20 cellular contexts compared by ENCODE assay signal in the genomic region with DNA sequence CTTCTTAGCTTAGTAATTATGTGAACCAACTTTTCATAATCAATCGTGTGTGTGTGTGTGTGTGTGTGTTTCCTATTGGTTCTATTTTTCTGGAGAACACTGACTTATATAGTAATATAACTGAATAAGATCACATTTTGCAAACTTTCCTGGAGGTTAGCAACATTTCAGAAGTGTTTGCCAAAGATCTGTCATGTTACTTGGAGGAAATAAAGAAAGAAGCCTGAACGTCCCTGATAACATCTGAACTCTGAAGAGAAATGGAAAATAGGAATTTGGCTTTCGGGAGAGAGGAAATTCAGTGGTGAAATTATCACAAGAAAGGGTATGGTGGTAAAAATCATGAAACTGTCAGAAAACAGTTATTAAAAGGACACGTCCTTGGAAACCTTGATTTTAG.
DNase-seq lines count a peak whose midpoint lies in the region; ATAC-seq and TF ChIP-seq lines count a peak whose summit lies in the region.
"Had no signal": no experiment of that assay in that cellular context is flagged by ENCODE, and none has a peak within 500 bp of the region (broad histone marks: within the 10 kb centered on the region; RNA-seq: fewer than 3 reads in every experiment).

No MANE protein-coding gene starts in this region.

- no peaks in the 10 kb centered on the region for H4K20me1 ChIP-seq in SK-N-SH (ENCODE audit: insufficient read depth)
- H4K20me1 ChIP-seq: BLaER1 treated with 17β-estradiol and CSF1 and Interleukin-3, amounts not matched to agents 10 nM and 100 nM had no signal

- H2AFZ ChIP-seq in SK-N-SH (ENCODE audit: low read depth): no peak overlapping the region

- H3K36me3 ChIP-seq in A673 (ENCODE audit: insufficient read depth, low read length, poor library complexity, severe bottlenecking): no peaks in the 10 kb centered on the region
- H3K36me3 ChIP-seq in SK-N-SH (replicated peaks in 1 of 2; ENCODE audit: control insufficient read depth in 1 of 2, insufficient read depth in 2 of 2, low read length in 1 of 2): no peaks in the 10 kb centered on the region
- no peaks in the 10 kb centered on the region for H3K36me3 ChIP-seq in tibial artery
- H3K36me3 ChIP-seq: BLaER1 treated with 17β-estradiol and CSF1 and Interleukin-3, amounts not matched to agents 10 nM and 100 nM had no signal

- H3K4me1 Mint-ChIP-seq in mesothelial cell of epicardium: peaks cover 12% of the 10 kb centered on the region
- H3K4me1 Mint-ChIP-seq: B cell had no signal

- BruUV-seq in A673 (replicated peaks; lab: Mats Ljungman, UMichigan): no TSS peak

- POLR2A ChIA-PET in A673 (lab: Charles Lee; ENCODE audit: low non-redundant PET) (no interaction called here), SK-N-SH (lab: Yijun Ruan, JAX) (no interaction called here)

- H3K4me2 ChIP-seq in SK-N-SH: no peak overlapping the region
- H3K4me2 ChIP-seq: A549; BLaER1 treated with 17β-estradiol and CSF1 and Interleukin-3, amounts not matched to agents 10 nM and 100 nM had no signal

- H3K4me3 Mint-ChIP-seq in mesothelial cell of epicardium: no peak overlapping the region
- H3K4me3 Mint-ChIP-seq: B cell; CD8-positive, alpha-beta T cell; H9 had no signal

- H3K27me3 ChIP-seq in A673 (replicated peaks; ENCODE audit: insufficient read depth, low read depth, low read length, poor library complexity) (no peaks in the 10 kb centered on the region), SK-N-SH (ENCODE audit: insufficient read depth) (no peaks in the 10 kb centered on the region), tibial artery (no peaks in the 10 kb centered on the region)
- H3K27me3 ChIP-seq: BLaER1 treated with 17β-estradiol and CSF1 and Interleukin-3, amounts not matched to agents 10 nM and 100 nM had no signal

- peaks cover 44% of the 10 kb centered on the region for H3K9me3 Mint-ChIP-seq in mesothelial cell of epicardium

- no peaks in the 10 kb centered on the region for H3K79me2 ChIP-seq in SK-N-SH (ENCODE audit: insufficient read depth)

- peak overlapping the region; percentile 8 for H3K27ac Mint-ChIP-seq in mesothelial cell of epicardium
- H3K27ac Mint-ChIP-seq: B cell; CD8-positive, alpha-beta T cell had no signal

- TF ChIP-seq CTCF in A673 (conservative IDR thresholded peaks at IDR 0.05; ENCODE audit: low read depth, low read length) (no peak), SK-N-SH (IDR thresholded peaks at IDR 0.05) (no peak), mesothelial cell of epicardium (IDR thresholded peaks at IDR 0.05; ENCODE audit: unreplicated experiment) (no peak), tibial artery (IDR thresholded peaks at IDR 0.05) (no peak)

- H3K9ac ChIP-seq in SK-N-SH: no peak overlapping the region
- H3K9ac ChIP-seq: BLaER1 treated with 17β-estradiol and CSF1 and Interleukin-3, amounts not matched to agents 10 nM and 100 nM had no signal

- no peaks in the 10 kb centered on the region for H3F3A ChIP-seq in SK-N-SH (replicated peaks; ENCODE audit: insufficient read depth)

- intact Hi-C loops in A673 (cut with micrococcal nuclease; ENCODE audit: unreplicated experiment): loop anchor here (10.0 kb wide), 1 partner anchor 121 kb away; no protein-coding TSS in a partner anchor
- intact Hi-C loops in tibial artery (cut with DNase I; ENCODE audit: low total_unique reads): no loop called here

- no peak for ATAC-seq in HG03378 (IDR thresholded peaks at IDR 0.05; ENCODE audit: unreplicated experiment)
- ATAC-seq: A549; CD8-positive, alpha-beta T cell; GM12878 had no signal

- TF ChIP-seq EP300 in SK-N-SH (IDR thresholded peaks at IDR 0.05; ENCODE audit: borderline replicate concordance in 1 of 2, low read depth in 1 of 2, low read length in 1 of 2): no peak

- H3K4me1 ChIP-seq in A673 (ENCODE audit: insufficient read depth, low read length, poor library complexity, severe bottlenecking) (peaks cover 17% of the 10 kb centered on the region), SK-N-SH (ENCODE audit: control insufficient read depth in 1 of 2, insufficient read depth in 2 of 2, low read depth in 1 of 2, low read length in 1 of 2) (no peaks in the 10 kb centered on the region; a peak in 1 of 4 replicates), tibial artery (no peaks in the 10 kb centered on the region)
- H3K4me1 ChIP-seq: A549; BLaER1 treated with 17β-estradiol and CSF1 and Interleukin-3, amounts not matched to agents 10 nM and 100 nM had no signal

- CTCF ChIA-PET in A673 (lab: Charles Lee): no interaction called here
- CTCF ChIA-PET in SK-N-SH (lab: Yijun Ruan, JAX): interaction anchor here (1.6 kb wide), 1 partner anchor 13 kb away, joined by 3 read pairs; no protein-coding TSS in a partner anchor

- peak overlapping the region; percentile 78 for H3K27ac ChIP-seq in A673 (ENCODE audit: low read depth, low read length, poor library complexity, severe bottlenecking)
- H3K27ac ChIP-seq in SK-N-SH (ENCODE audit: low read depth in 2 of 2, low read length in 1 of 2): no peak overlapping the region
- H3K27ac ChIP-seq in tibial artery: no peak overlapping the region
- H3K27ac ChIP-seq: 22Rv1; A549; BLaER1 treated with 17β-estradiol and CSF1 and Interleukin-3, amounts not matched to agents 10 nM and 100 nM; HL-60 had no signal

- peaks cover 2% of the 10 kb centered on the region for H3K36me3 Mint-ChIP-seq in mesothelial cell of epicardium
- H3K36me3 Mint-ChIP-seq: CD8-positive, alpha-beta T cell had no signal

- H3K9me2 ChIP-seq in SK-N-SH: no peaks in the 10 kb centered on the region

- in situ Hi-C loops in ACHN (cut with HindIII; ENCODE audit: low pct_ligation_motif_present, low pct_unique_long_range_greater_than_20kb, low sequenced_read_pairs): no loop called here

- H3K27me3 Mint-ChIP-seq in mesothelial cell of epicardium (ENCODE audit: low read depth): no peaks in the 10 kb centered on the region
- H3K27me3 Mint-ChIP-seq: B cell had no signal

- H3K9me3 ChIP-seq in A673 (ENCODE audit: low read depth, low read length, poor library complexity, severe bottlenecking) (peaks cover 22% of the 10 kb centered on the region), SK-N-SH (0 out of 2 replicates have a peak, but pooled peaks cover 3% of the 10 kb centered on the region), tibial artery (peaks cover 0 to 7% (median 6%) of the 10 kb centered on the region in 3 donors)

- no peak for TF ChIP-seq RAD21 in SK-N-SH (IDR thresholded peaks at IDR 0.05; ENCODE audit: low read length)

- 10% methylated on average over 4 of the region's 4 CpGs for WGBS in SK-N-SH (ENCODE audit: low lambda C conversion rate)

- DNase-seq in A673 (ENCODE audit: low spot score) (no peak), SK-N-SH (no peak), astrocyte of the hippocampus (ENCODE audit: low read depth, low spot score) (peak; percentile 29), mesothelial cell of epicardium (ENCODE audit: low spot score in 2 of 2, unreplicated experiment in 2 of 2) (no peak), ACHN (no peak), tibial artery (no peak), activated T-cell treated with anti-CD3 and anti-CD28 coated beads for 4 hours (no peak)
- DNase-seq: CD8-positive, alpha-beta T cell; COR-L47; DND-41; EL; H9; IMR-90 had no signal

- H3K4me3 ChIP-seq in A673 (ENCODE audit: low read depth, low read length, poor library complexity, severe bottlenecking): no peak overlapping the region
- no peak overlapping the region for H3K4me3 ChIP-seq in SK-N-SH (ENCODE audit: low read depth in 2 of 2, low read length in 1 of 2)
- no peak overlapping the region for H3K4me3 ChIP-seq in tibial artery
- H3K4me3 ChIP-seq: A549; BLaER1 treated with 17β-estradiol and CSF1 and Interleukin-3, amounts not matched to agents 10 nM and 100 nM; GM12878 had no signal

TF ChIP-seq in SK-N-SH, 30 proteins besides CTCF, POLR2A, EP300 and RAD21 (continues in another document):
- TF ChIP-seq TCF12 (IDR thresholded peaks at IDR 0.05): peak; percentile 63
- TF ChIP-seq FOSL2 (IDR thresholded peaks at IDR 0.05; ENCODE audit: borderline replicate concordance, low read depth): no peak
- TF ChIP-seq NFIC (IDR thresholded peaks at IDR 0.05; ENCODE audit: borderline replicate concordance): peak; percentile 45; the same call in 1 of the 2 replicates
- TF ChIP-seq, protein P1, sequence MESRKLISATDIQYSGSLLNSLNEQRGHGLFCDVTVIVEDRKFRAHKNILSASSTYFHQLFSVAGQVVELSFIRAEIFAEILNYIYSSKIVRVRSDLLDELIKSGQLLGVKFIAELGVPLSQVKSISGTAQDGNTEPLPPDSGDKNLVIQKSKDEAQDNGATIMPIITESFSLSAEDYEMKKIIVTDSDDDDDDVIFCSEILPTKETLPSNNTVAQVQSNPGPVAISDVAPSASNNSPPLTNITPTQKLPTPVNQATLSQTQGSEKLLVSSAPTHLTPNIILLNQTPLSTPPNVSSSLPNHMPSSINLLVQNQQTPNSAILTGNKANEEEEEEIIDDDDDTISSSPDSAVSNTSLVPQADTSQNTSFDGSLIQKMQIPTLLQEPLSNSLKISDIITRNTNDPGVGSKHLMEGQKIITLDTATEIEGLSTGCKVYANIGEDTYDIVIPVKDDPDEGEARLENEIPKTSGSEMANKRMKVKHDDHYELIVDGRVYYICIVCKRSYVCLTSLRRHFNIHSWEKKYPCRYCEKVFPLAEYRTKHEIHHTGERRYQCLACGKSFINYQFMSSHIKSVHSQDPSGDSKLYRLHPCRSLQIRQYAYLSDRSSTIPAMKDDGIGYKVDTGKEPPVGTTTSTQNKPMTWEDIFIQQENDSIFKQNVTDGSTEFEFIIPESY (IDR thresholded peaks at IDR 0.05; ENCODE audit: borderline replicate concordance, low read depth): no peak
- TF ChIP-seq, protein P2, sequence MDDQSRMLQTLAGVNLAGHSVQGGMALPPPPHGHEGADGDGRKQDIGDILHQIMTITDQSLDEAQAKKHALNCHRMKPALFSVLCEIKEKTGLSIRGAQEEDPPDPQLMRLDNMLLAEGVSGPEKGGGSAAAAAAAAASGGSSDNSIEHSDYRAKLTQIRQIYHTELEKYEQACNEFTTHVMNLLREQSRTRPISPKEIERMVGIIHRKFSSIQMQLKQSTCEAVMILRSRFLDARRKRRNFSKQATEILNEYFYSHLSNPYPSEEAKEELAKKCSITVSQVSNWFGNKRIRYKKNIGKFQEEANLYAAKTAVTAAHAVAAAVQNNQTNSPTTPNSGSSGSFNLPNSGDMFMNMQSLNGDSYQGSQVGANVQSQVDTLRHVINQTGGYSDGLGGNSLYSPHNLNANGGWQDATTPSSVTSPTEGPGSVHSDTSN (IDR thresholded peaks at IDR 0.05): peak; percentile 60
- TF ChIP-seq EZH2phosphoT487 (IDR thresholded peaks at IDR 0.05; ENCODE audit: borderline replicate concordance, low read depth): no peak
- TF ChIP-seq POLR2AphosphoS5 (IDR thresholded peaks at IDR 0.05; ENCODE audit: low read depth, low read length): no peak
- no peak for TF ChIP-seq MEF2A (IDR thresholded peaks at IDR 0.05; ENCODE audit: borderline replicate concordance, low read depth)
